ENCODE assay signal across 8 cellular contexts in genomic region chr1:175338447-175339135, GRCh38.
A peak's percentile ranks its signal among the peaks of the same experiment; 100 is the strongest.
DNase-seq lines count a peak whose midpoint lies in the region; ATAC-seq lines count a peak whose summit lies in the region.

No MANE protein-coding gene starts in this region.

- no peak overlapping the region for H2AFZ ChIP-seq in GM23248

- no peak for ATAC-seq in HG03469 (IDR thresholded peaks at IDR 0.05; ENCODE audit: unreplicated experiment)

- no peaks in the 10 kb centered on the region for H3K27me3 ChIP-seq in GM23248 (replicated peaks; ENCODE audit: insufficient read depth)

- H3K9me3 ChIP-seq in GM23248 (ENCODE audit: low read depth): no peaks in the 10 kb centered on the region

- WGBS in GM23248 (ENCODE audit: low coverage in 1 of 2, low lambda C conversion rate in 2 of 2, missing lambda C conversion rate in 2 of 2), 2 experiments: 36 to 39% methylated on average over 12 of the region's 12 CpGs

- H3K27ac ChIP-seq in GM23248: no peak overlapping the region

- no peak overlapping the region for H3K4me3 Mint-ChIP-seq in immature natural killer cell

- in situ Hi-C loops in GM23248 (cut with MboI): no loop called here

- H3K36me3 ChIP-seq in GM23248 (ENCODE audit: low read depth): no peaks in the 10 kb centered on the region

- no peaks in the 10 kb centered on the region for H3F3A ChIP-seq in GM23248 (ENCODE audit: insufficient read depth)

- no peaks in the 10 kb centered on the region for H4K20me1 ChIP-seq in GM23248 (ENCODE audit: insufficient read depth)

- H3K79me2 ChIP-seq in GM23248 (ENCODE audit: insufficient read depth): no peaks in the 10 kb centered on the region

- DNase-seq in DMS53 treated with DMSO at 0.1 percent for 48 hours (lab: John Stamatoyannopoulos, UW; ENCODE audit: unreplicated experiment) (peak; percentile 3), GM23248 (peak; percentile 12), NCI-H748 treated with DMSO at 0.1 percent for 48 hours (lab: John Stamatoyannopoulos, UW) (peak; percentile 1), activated T-cell treated with anti-CD3 and anti-CD28 coated beads for 4 hours (peak; percentile 51), immature natural killer cell (peak in 2 of 3 donors; percentile 18 to 27), mucosa of gallbladder (ENCODE audit: low spot score) (no peak)
- peak; percentile 22 to 24 for DNase-seq in stimulated activated CD8-positive, alpha-beta memory T cell treated with anti-CD3 and anti-CD28 coated beads, Interleukin-4, amount 100 ng/mL, for 1 hour (ENCODE audit: low read depth in 2 of 2, low spot score in 1 of 2)

- H3K4me1 Mint-ChIP-seq in immature natural killer cell: no peaks in the 10 kb centered on the region

- no peak overlapping the region for H3K9ac ChIP-seq in GM23248

- peak overlapping the region in 1 of 6 donors; percentile 37 for H3K27ac Mint-ChIP-seq in immature natural killer cell

- no peaks in the 10 kb centered on the region for H3K9me3 Mint-ChIP-seq in immature natural killer cell

- no peak overlapping the region for H3K4me2 ChIP-seq in GM23248 (ENCODE audit: unreplicated experiment)

- peaks cover 0 to 9% (median 2%) of the 10 kb centered on the region in 3 donors for H3K27me3 Mint-ChIP-seq in immature natural killer cell (ENCODE audit: low read depth in 3 of 3)

- no peak overlapping the region for H3K4me3 ChIP-seq in GM23248

- no peaks in the 10 kb centered on the region for H3K4me1 ChIP-seq in GM23248 (ENCODE audit: insufficient read depth)

- no peaks in the 10 kb centered on the region for H3K36me3 Mint-ChIP-seq in immature natural killer cell

- H3K9me2 ChIP-seq in GM23248 (ENCODE audit: insufficient read depth): no peaks in the 10 kb centered on the region
